2 cellular contexts compared by ENCODE assay signal in the genomic region with DNA sequence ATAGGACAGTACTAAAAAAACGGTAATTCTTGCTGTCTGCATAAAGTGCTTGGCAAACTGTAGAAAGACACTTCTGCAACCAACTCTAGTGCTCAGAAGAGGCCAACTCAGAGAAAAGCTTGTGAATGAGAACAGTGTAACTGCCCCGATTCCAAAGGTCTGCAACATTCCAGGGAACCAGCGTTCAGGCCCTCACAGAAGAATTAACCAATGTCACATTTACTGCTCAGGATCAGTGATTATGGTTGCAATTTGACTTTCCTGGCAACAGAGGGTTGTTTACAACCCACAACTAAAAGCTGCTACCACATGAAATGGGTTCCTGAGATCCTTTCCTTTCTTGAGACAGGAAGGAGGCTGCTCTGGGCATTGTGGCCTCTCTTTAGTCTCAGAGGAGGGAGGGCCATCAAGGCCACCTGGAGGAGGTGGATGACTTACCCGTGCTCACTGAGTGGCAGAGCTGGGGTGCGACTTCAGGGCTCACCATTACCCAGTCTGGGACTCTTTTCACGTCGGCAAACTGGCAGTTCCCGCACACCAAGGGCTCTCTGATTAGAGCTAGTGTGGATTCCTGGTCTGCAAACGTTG.
TF ChIP-seq lines count a peak whose summit lies in the region.

No MANE protein-coding gene starts in this region.

TF ChIP-seq in H1, 55 proteins besides CTCF, POLR2A, EP300 and RAD21:
- TF ChIP-seq YY1 (IDR thresholded peaks at IDR 0.05; ENCODE audit: low read depth, low read length) = no peak
- TF ChIP-seq TEAD4 (IDR thresholded peaks at IDR 0.05; ENCODE audit: low read depth, low read length) = peak; percentile 25; the same call in 1 of the 2 replicates
- TF ChIP-seq PHF8 (conservative IDR thresholded peaks at IDR 0.05; ENCODE audit: low read depth, low read length) = no peak
- no peak for TF ChIP-seq BACH1 (IDR thresholded peaks at IDR 0.05; ENCODE audit: low read length)

TF ChIP-seq in SK-N-SH, 30 proteins besides CTCF, POLR2A, EP300 and RAD21:
- TF ChIP-seq TAF1 (IDR thresholded peaks at IDR 0.05; ENCODE audit: borderline replicate concordance, low read depth, low read length) (no peak), TCF12 (IDR thresholded peaks at IDR 0.05) (no peak), SIN3A (IDR thresholded peaks at IDR 0.05; ENCODE audit: borderline replicate concordance, low read depth, low read length) (no peak)
